Comparison of ENCODE assay signal across 8 cellular contexts in the genomic region with DNA sequence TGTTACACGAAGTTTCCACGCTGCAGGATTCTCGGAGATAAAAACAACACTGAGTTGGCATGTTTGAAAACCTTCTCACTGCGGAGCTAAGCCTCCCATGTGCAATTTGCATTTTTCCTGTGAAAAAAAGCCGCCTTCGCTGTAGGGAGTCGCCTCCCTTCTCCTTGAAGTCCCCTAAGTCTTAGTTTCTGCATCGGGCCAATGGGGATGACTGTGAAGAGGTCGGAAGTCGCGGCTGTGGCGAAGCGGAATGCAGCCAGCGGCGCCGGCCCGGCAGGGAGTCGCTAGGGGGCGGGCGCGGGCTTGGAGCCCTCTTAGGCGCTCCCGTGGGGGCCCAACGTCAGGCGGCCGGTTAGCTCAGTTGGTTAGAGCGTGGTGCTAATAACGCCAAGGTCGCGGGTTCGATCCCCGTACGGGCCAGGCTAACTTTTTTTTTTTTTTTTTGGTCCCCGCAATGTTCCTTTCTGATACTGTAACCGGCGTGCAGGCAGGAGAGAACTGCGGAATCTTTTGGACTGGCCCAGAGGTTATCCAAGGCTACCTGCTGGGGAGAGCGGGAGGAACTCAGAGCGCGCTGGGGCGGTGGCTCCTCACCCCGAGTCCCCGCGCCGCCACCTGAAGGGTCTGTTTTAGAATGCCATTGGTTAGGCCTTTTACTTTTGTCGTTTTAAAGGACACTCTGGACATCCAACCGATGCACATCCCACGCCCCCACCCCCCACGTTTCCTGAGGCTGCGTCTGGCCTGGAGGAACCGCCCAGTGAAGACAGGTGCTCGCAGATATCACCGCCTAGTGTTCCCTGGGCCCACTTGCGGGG. TPM values are rescaled to one million over a fixed set of nuclear protein-coding genes. Genes with fewer than 3 reads are reported as not detected.
DNase-seq lines count a peak whose midpoint lies in the region; ATAC-seq, FAIRE-seq and TF ChIP-seq lines count a peak whose summit lies in the region.

No MANE protein-coding gene starts in this region.

- H3K27me3 ChIP-seq in H1 (replicated peaks in 1 of 4; ENCODE audit: control insufficient read depth in 3 of 4, extremely low read depth in 1 of 4, insufficient read depth in 3 of 4, low read length in 3 of 4) = peaks cover 0 to 14% (median 12%) of the 10 kb centered on the region in 4 experiments; a peak in 5 of 7 replicates
- H3K27me3 ChIP-seq in mesendoderm (ENCODE audit: insufficient read depth, low read length, poor library complexity) = no peaks in the 10 kb centered on the region

- H2BK12ac ChIP-seq in H1 (ENCODE audit: low read depth, low read length) = peak overlapping the region; percentile 87; the same call in 1 of the 2 replicates

- H3K23ac ChIP-seq in H1 (ENCODE audit: insufficient read length) = no peak overlapping the region
- no peak overlapping the region for H3K23ac ChIP-seq in mesendoderm (ENCODE audit: low read length)

- H3K23me2 ChIP-seq in H1 (ENCODE audit: low read depth, low read length) = peaks cover 19% of the 10 kb centered on the region

- peak; percentile 6 to 16 (median 15); a peak in 3 of 4 replicates for TF ChIP-seq CTCF in H1 (IDR thresholded peaks at IDR 0.05; ENCODE audit: control extremely low read depth in 1 of 3, insufficient read depth in 1 of 3, low read depth in 1 of 3, low read length in 3 of 3)

- WGBS in H1 (ENCODE audit: extremely low coverage in 1 of 2, insufficient coverage in 1 of 2, insufficient read length in 1 of 2, insufficient replicate concordance in 2 of 2, low coverage in 1 of 2, low lambda C conversion rate in 2 of 2, missing lambda C conversion rate in 1 of 2), 2 experiments = 1% methylated on average over 51 of the region's 54 CpGs; no CpG with 5 or more reads in 1 of the 2 experiments
- WGBS in mesendoderm (ENCODE audit: extremely low coverage, insufficient coverage, low lambda C conversion rate) = no CpG with 5 or more reads among the region's 54 CpGs

- H3K4me3 ChIP-seq in H1 (ENCODE audit: extremely low read depth in 1 of 4, insufficient read depth in 2 of 4, low read depth in 3 of 4, low read length in 4 of 4) = peak overlapping the region; percentile 78 to 89 (median 79)
- H3K4me3 ChIP-seq in mesendoderm (ENCODE audit: low read length) = peak overlapping the region; percentile 57

- no peaks in the 10 kb centered on the region for H3K9me3 ChIP-seq in H1 (ENCODE audit: insufficient read depth in 2 of 2, low read depth in 1 of 2, low read length in 1 of 2)

- 0 out of 2 replicates have a peak overlapping the region, but pooled peaks have one; percentile 61 for H2BK20ac ChIP-seq in H1 (ENCODE audit: low read length)

- CTCF ChIA-PET in H1 (lab: Charles Lee; ENCODE audit: partially characterized antibody) = interaction anchor here (0.6 to 6.8 kb wide), 10 partner anchors 8 to 220 kb away, joined by 3 to 44 read pairs (median 6); a partner anchor contains a TSS

- H3K36me3 ChIP-seq in H1 (ENCODE audit: control insufficient read depth in 2 of 4, insufficient read depth in 4 of 4, low read length in 3 of 4) (no peaks in the 10 kb centered on the region), mesendoderm (ENCODE audit: control insufficient read depth, insufficient read depth, low read length) (no peaks in the 10 kb centered on the region)

- peak overlapping the region; percentile 93 for H2AFZ ChIP-seq in H1 (ENCODE audit: low read length)

- POLR2A ChIA-PET in H1 (lab: Charles Lee; ENCODE audit: partially characterized antibody) = interaction anchor here (0.7 to 2.7 kb wide), 10 partner anchors 9 to 237 kb away, joined by 3 to 14 read pairs (median 4); a partner anchor contains a TSS

- H4K20me1 ChIP-seq in H1 (replicated peaks in 1 of 2; ENCODE audit: control insufficient read depth in 1 of 2, insufficient read depth in 2 of 2, low read length in 2 of 2) = no peaks in the 10 kb centered on the region

- H2AK5ac ChIP-seq in H1 (ENCODE audit: low read depth, low read length) (no peak overlapping the region), mesendoderm (ENCODE audit: low read length) (no peak overlapping the region)

- H4K91ac ChIP-seq in H1 (replicated peaks; ENCODE audit: insufficient read length, low read length) = peak overlapping the region; percentile 62

- peak; percentile 60 for ATAC-seq in GM21381 (IDR thresholded peaks at IDR 0.05; ENCODE audit: unreplicated experiment)

- TF ChIP-seq RAD21 in H1 (IDR thresholded peaks at IDR 0.05 in 1 of 2, conservative IDR thresholded peaks at IDR 0.05 in 1 of 2; ENCODE audit: low read depth in 2 of 2, low read length in 2 of 2) = no peak; a peak in 1 of 4 replicates

- H3K27ac ChIP-seq in H1 (ENCODE audit: low read depth, low read length) (peak overlapping the region; percentile 13; the same call in 1 of the 2 replicates), mesendoderm (ENCODE audit: low read depth, low read length) (peak overlapping the region; percentile 78)

- H3K9ac ChIP-seq in H1 (replicated peaks in 1 of 4; ENCODE audit: extremely low read depth in 1 of 4, low read depth in 3 of 4, low read length in 3 of 4) (peak overlapping the region in 3 of 4 experiments; percentile 59 to 68 (median 62); a peak in 5 of 7 replicates), mesendoderm (ENCODE audit: low read length) (peak overlapping the region; percentile 69)

- H3K4me1 ChIP-seq in H1 (replicated peaks in 1 of 4; ENCODE audit: control insufficient read depth in 3 of 4, insufficient read depth in 4 of 4, low read length in 3 of 4) (peaks cover 1 to 9% (median 4%) of the 10 kb centered on the region in 4 experiments; a peak in 5 of 7 replicates), mesendoderm (ENCODE audit: control insufficient read depth, low read depth, low read length) (peaks cover 2% of the 10 kb centered on the region)

- peak overlapping the region; percentile 37 for H3K56ac ChIP-seq in H1 (replicated peaks; ENCODE audit: insufficient read length, low read depth, low read length)
- peak overlapping the region; percentile 84 for H3K56ac ChIP-seq in mesendoderm (ENCODE audit: low read length)

- in situ Hi-C loops in Caki2 (cut with HindIII; ENCODE audit: low pct_unique_long_range_greater_than_20kb, low sequenced_read_pairs) = no loop called here

- DNase-seq in Caki2 (ENCODE audit: low read depth) (peak; percentile 91), HT1080 (ENCODE audit: low read depth) (peak; percentile 93), NOMO-1 (lab: John Stamatoyannopoulos, UW; ENCODE audit: unreplicated experiment in 2 of 2) (peak; percentile 75 to 80), H1 (ENCODE audit: low read depth in 1 of 2, low spot score in 2 of 2) (peak; percentile 72 to 99), mesendoderm (peak; percentile 98)
- DNase-seq in activated CD8-positive, alpha-beta memory T cell treated with anti-CD3 and anti-CD28 coated beads for 48 hours (ENCODE audit: low read depth in 2 of 3, low spot score in 2 of 3) = peak; percentile 94 to 100 (median 100)
- peak; percentile 92 for DNase-seq in stimulated activated CD8-positive, alpha-beta memory T cell treated with anti-CD3 and anti-CD28 coated beads, Interleukin-12 subunit alpha, Interleukin-12 subunit beta, amount 100 ng/mL, for 4 hours (ENCODE audit: low read depth)

- H3K4ac ChIP-seq in H1 (replicated peaks; ENCODE audit: insufficient read length, low read depth, low read length) (no peak overlapping the region), mesendoderm (ENCODE audit: low read depth, low read length) (no peak overlapping the region)

- peak in 1 of 2 experiments; percentile 40; a peak in 1 of 3 replicates for TF ChIP-seq EP300 in H1 (IDR thresholded peaks at IDR 0.05; ENCODE audit: borderline replicate concordance in 1 of 2, low read depth in 2 of 2, low read length in 2 of 2)

- H2BK120ac ChIP-seq in H1 (replicated peaks; ENCODE audit: low read depth, low read length) (no peak overlapping the region), mesendoderm (ENCODE audit: low read depth, low read length) (no peak overlapping the region)

- H4K5ac ChIP-seq in H1 (ENCODE audit: insufficient read length, low read depth, low read length) (peak overlapping the region; percentile 45), mesendoderm (ENCODE audit: low read length) (no peak overlapping the region)

- H3K79me2 ChIP-seq in H1 (ENCODE audit: control insufficient read depth in 1 of 2, insufficient read depth in 2 of 2, low read length in 2 of 2) (no peaks in the 10 kb centered on the region; a peak in 1 of 4 replicates), mesendoderm (ENCODE audit: control insufficient read depth, insufficient read depth, low read length) (peaks cover 2% of the 10 kb centered on the region)

- no peak overlapping the region for H3K14ac ChIP-seq in H1 (ENCODE audit: insufficient read length)

- no peak for FAIRE-seq in H1 (lab: Jason Lieb, UNC)

- peak overlapping the region; percentile 88; the same call in 1 of the 2 replicates for H2BK15ac ChIP-seq in H1 (ENCODE audit: low read length)
- H2BK15ac ChIP-seq in mesendoderm (replicated peaks; ENCODE audit: low read depth) = no peak overlapping the region

- peak overlapping the region; percentile 93 for H2BK5ac ChIP-seq in H1 (ENCODE audit: low read depth, low read length)
- no peak overlapping the region for H2BK5ac ChIP-seq in mesendoderm (ENCODE audit: low read length)

- no peaks in the 10 kb centered on the region; the same call in 1 of the 2 replicates for H3K79me1 ChIP-seq in H1 (ENCODE audit: low read depth, low read length)
- H3K79me1 ChIP-seq in mesendoderm (ENCODE audit: low read length) = peaks cover 7% of the 10 kb centered on the region

- H4K8ac ChIP-seq in H1 (ENCODE audit: extremely low read depth, insufficient read depth, low read length) (0 out of 2 replicates have a peak overlapping the region, but pooled peaks have one; percentile 58), mesendoderm (ENCODE audit: low read depth, low read length) (no peak overlapping the region)

- TF ChIP-seq POLR2A in H1 (IDR thresholded peaks at IDR 0.05; ENCODE audit: control extremely low read depth in 1 of 2, low read depth in 2 of 2, low read length in 2 of 2) = peak in 1 of 2 experiments; percentile 53; a peak in 2 of 3 replicates

- peak overlapping the region; percentile 95 for H3K18ac ChIP-seq in H1 (ENCODE audit: extremely low read depth, low read length)
- H3K18ac ChIP-seq in mesendoderm (ENCODE audit: low read length) = peak overlapping the region; percentile 80

- H3K4me2 ChIP-seq in H1 (ENCODE audit: insufficient read depth in 1 of 2, low read depth in 2 of 2, low read length in 2 of 2) = peak overlapping the region; percentile 81 to 83
- peak overlapping the region; percentile 61 for H3K4me2 ChIP-seq in mesendoderm (ENCODE audit: low read length)

RNA-seq across cellular contexts. Expression of a gene that starts 2.6 kb away (rescaled TPM):
- 7.5 and 11.5 TPM in 2 replicates for total RNA-seq in Caki2 (2014; rRNA removed; shearing (Covaris generic); ENCODE audit: low replicate concordance)
- 8.0 and 12.5 TPM in 2 replicates for total RNA-seq in HT1080 (2014; rRNA removed; shearing (Covaris generic))
- polyA plus RNA-seq in HT1080 (2015; cell fraction: cytosol; rRNA removed) = 9.9 and 12.6 TPM in 2 replicates
- polyA plus RNA-seq in HT1080 (2015; cell fraction: nucleus; rRNA removed) = 42.4 and 46.9 TPM in 2 replicates
- total RNA-seq in H1 (2021; fragmentation: NEBNext Ultra II Directional; extraction: Animal tissue kit (Norgen Biotek cat#: 25700)) = 8.3 and 9.4 TPM in 2 replicates
- polyA plus RNA-seq in H1 (2011; rRNA removed) = 8.1 and 10.0 TPM in 2 replicates
- polyA plus RNA-seq in H1 (2011; cell fraction: cytosol; rRNA removed) = 12.1 TPM
- 16.8 TPM for polyA plus RNA-seq in H1 (2011; cell fraction: nucleus; rRNA removed)
- 7.1 to 9.9 TPM (median 8.8 TPM) in 4 replicates for polyA plus RNA-seq in H1 (2012, experiment 1 of 2)
- polyA plus RNA-seq in H1 (2012, experiment 2 of 2) = 3.8 TPM
- polyA plus RNA-seq in H1 (2013, experiment 1 of 2) = 7.7 TPM
- 6.8 TPM for polyA plus RNA-seq in H1 (2013, experiment 2 of 2)
- polyA minus RNA-seq in H1 (2011; rRNA and poly(A)+ RNA removed) = 6.6 and 7.8 TPM in 2 replicates
- polyA minus RNA-seq in H1 (2011; cell fraction: cytosol; rRNA and poly(A)+ RNA removed) = 6.6 TPM
- 15.0 TPM for polyA minus RNA-seq in H1 (2011; cell fraction: nucleus; rRNA and poly(A)+ RNA removed)
- 5.3 TPM for polyA plus RNA-seq in mesendoderm (2013, experiment 1 of 2)
- polyA plus RNA-seq in mesendoderm (2013, experiment 2 of 2) = 5.9 TPM

RNA-seq across cellular contexts. Expression of a gene that starts 12.0 kb away (rescaled TPM):
- total RNA-seq in Caki2 (2014; rRNA removed; shearing (Covaris generic); ENCODE audit: low replicate concordance) = 41.9 and 116 TPM in 2 replicates
- 34.5 and 36.6 TPM in 2 replicates for total RNA-seq in HT1080 (2014; rRNA removed; shearing (Covaris generic))
- polyA plus RNA-seq in HT1080 (2015; cell fraction: cytosol; rRNA removed) = 71.9 and 84.1 TPM in 2 replicates
- polyA plus RNA-seq in HT1080 (2015; cell fraction: nucleus; rRNA removed) = 234 and 239 TPM in 2 replicates
- 1.7 and 2.5 TPM in 2 replicates for total RNA-seq in H1 (2021; fragmentation: NEBNext Ultra II Directional; extraction: Animal tissue kit (Norgen Biotek cat#: 25700))
- 2.1 and 2.8 TPM in 2 replicates for polyA plus RNA-seq in H1 (2011; rRNA removed)
- polyA plus RNA-seq in H1 (2011; cell fraction: cytosol; rRNA removed) = 2.8 TPM
- polyA plus RNA-seq in H1 (2011; cell fraction: nucleus; rRNA removed) = 5.2 TPM
- 2.3 to 2.7 TPM (median 2.5 TPM) in 4 replicates for polyA plus RNA-seq in H1 (2012, experiment 1 of 2)
- 1.3 TPM for polyA plus RNA-seq in H1 (2012, experiment 2 of 2)
- polyA plus RNA-seq in H1 (2013, experiment 1 of 2) = 1.6 TPM
- polyA plus RNA-seq in H1 (2013, experiment 2 of 2) = 2.1 TPM
- 1.7 and 3.7 TPM in 2 replicates for polyA minus RNA-seq in H1 (2011; rRNA and poly(A)+ RNA removed)
- polyA minus RNA-seq in H1 (2011; cell fraction: cytosol; rRNA and poly(A)+ RNA removed) = 1.8 TPM
- 6.1 TPM for polyA minus RNA-seq in H1 (2011; cell fraction: nucleus; rRNA and poly(A)+ RNA removed)
- polyA plus RNA-seq in mesendoderm (2013, experiment 1 of 2) = 3.2 TPM
- polyA plus RNA-seq in mesendoderm (2013, experiment 2 of 2) = 2.7 TPM

RNA-seq across cellular contexts. Expression of a gene that starts 45.7 kb away (rescaled TPM):
- total RNA-seq in Caki2 (2014; rRNA removed; shearing (Covaris generic); ENCODE audit: low replicate concordance) = 30.6 and 48.4 TPM in 2 replicates
- 94.3 and 105 TPM in 2 replicates for total RNA-seq in HT1080 (2014; rRNA removed; shearing (Covaris generic))
- 96.2 and 102 TPM in 2 replicates for polyA plus RNA-seq in HT1080 (2015; cell fraction: cytosol; rRNA removed)
- 47.7 and 48.8 TPM in 2 replicates for polyA plus RNA-seq in HT1080 (2015; cell fraction: nucleus; rRNA removed)
- total RNA-seq in H1 (2021; fragmentation: NEBNext Ultra II Directional; extraction: Animal tissue kit (Norgen Biotek cat#: 25700)) = 47.8 and 53.2 TPM in 2 replicates
- 51.6 and 59.9 TPM in 2 replicates for polyA plus RNA-seq in H1 (2011; rRNA removed)
- polyA plus RNA-seq in H1 (2011; cell fraction: cytosol; rRNA removed) = 51.3 TPM
- 31.1 TPM for polyA plus RNA-seq in H1 (2011; cell fraction: nucleus; rRNA removed)
- 34.7 to 41.9 TPM (median 36.2 TPM) in 4 replicates for polyA plus RNA-seq in H1 (2012, experiment 1 of 2)
- 40.1 TPM for polyA plus RNA-seq in H1 (2012, experiment 2 of 2)
- polyA plus RNA-seq in H1 (2013, experiment 1 of 2) = 34.2 TPM
- polyA plus RNA-seq in H1 (2013, experiment 2 of 2) = 35.7 TPM
- 21.3 and 34.7 TPM in 2 replicates for polyA minus RNA-seq in H1 (2011; rRNA and poly(A)+ RNA removed)
- 15.2 TPM for polyA minus RNA-seq in H1 (2011; cell fraction: cytosol; rRNA and poly(A)+ RNA removed)
- 16.9 TPM for polyA minus RNA-seq in H1 (2011; cell fraction: nucleus; rRNA and poly(A)+ RNA removed)
- 35.2 TPM for polyA plus RNA-seq in mesendoderm (2013, experiment 1 of 2)
- 34.8 TPM for polyA plus RNA-seq in mesendoderm (2013, experiment 2 of 2)

RNA-seq across cellular contexts. Expression of a gene that starts 45.8 kb away (rescaled TPM):
- 2.0 and 10.3 TPM in 2 replicates for total RNA-seq in Caki2 (2014; rRNA removed; shearing (Covaris generic); ENCODE audit: low replicate concordance)
- 9.0 and 9.1 TPM in 2 replicates for total RNA-seq in HT1080 (2014; rRNA removed; shearing (Covaris generic))
- polyA plus RNA-seq in HT1080 (2015; cell fraction: cytosol; rRNA removed) = 5.8 and 13.2 TPM in 2 replicates
- 10.2 and 14.4 TPM in 2 replicates for polyA plus RNA-seq in HT1080 (2015; cell fraction: nucleus; rRNA removed)
- 19.4 and 23.2 TPM in 2 replicates for total RNA-seq in H1 (2021; fragmentation: NEBNext Ultra II Directional; extraction: Animal tissue kit (Norgen Biotek cat#: 25700))
- 6.8 and 9.2 TPM in 2 replicates for polyA plus RNA-seq in H1 (2011; rRNA removed)
- polyA plus RNA-seq in H1 (2011; cell fraction: cytosol; rRNA removed) = 11.0 TPM
- polyA plus RNA-seq in H1 (2011; cell fraction: nucleus; rRNA removed) = 11.4 TPM
- 7.6 to 8.8 TPM (median 8.3 TPM) in 4 replicates for polyA plus RNA-seq in H1 (2012, experiment 1 of 2)
- 4.4 TPM for polyA plus RNA-seq in H1 (2012, experiment 2 of 2)
- 8.5 TPM for polyA plus RNA-seq in H1 (2013, experiment 1 of 2)
- polyA plus RNA-seq in H1 (2013, experiment 2 of 2) = 6.4 TPM
- polyA minus RNA-seq in H1 (2011; rRNA and poly(A)+ RNA removed) = 17.1 and 21.0 TPM in 2 replicates
- polyA minus RNA-seq in H1 (2011; cell fraction: cytosol; rRNA and poly(A)+ RNA removed) = 10.2 TPM
- 14.1 TPM for polyA minus RNA-seq in H1 (2011; cell fraction: nucleus; rRNA and poly(A)+ RNA removed)
- 4.2 TPM for polyA plus RNA-seq in mesendoderm (2013, experiment 1 of 2)
- 4.9 TPM for polyA plus RNA-seq in mesendoderm (2013, experiment 2 of 2)

Comparison
In these comparisons a context has a peak if more than half of its experiments do, and no peak if none do; other contexts are left out.
1. Peak in every context shown above with its lines: DNase-seq, ATAC-seq, H3K4me3 ChIP-seq and H3K27ac ChIP-seq.
2. RNA of a gene that starts 12.0 kb away (total RNA-seq): 41.9 to 116 TPM in Caki2 and 34.5 to 36.6 TPM in HT1080; 1.7 to 2.5 TPM in H1; every median in the first group is over 10 times any median in the second.